Comparison of ENCODE assay signal across 25 cellular contexts in genomic region chr11:69935941-69936505, GRCh38.
"Had no signal": no experiment of that assay in that cellular context is flagged by ENCODE, and none has a peak within 500 bp of the region (broad histone marks: within the 10 kb centered on the region; RNA-seq: fewer than 3 reads in every experiment).

No MANE protein-coding gene starts in this region.

- H3K27ac ChIP-seq: neural progenitor cell, ovary, parathyroid adenoma, psoas muscle, right lobe of liver, sigmoid colon, stomach, thoracic aorta, thyroid gland, tibial nerve, upper lobe of left lung, vagina had no signal

- H3K4me1 ChIP-seq: psoas muscle, right lobe of liver had no signal

- H3K4me3 ChIP-seq: neural progenitor cell, ovary, psoas muscle, right lobe of liver, sigmoid colon, stomach, thoracic aorta, thyroid gland, tibial nerve, upper lobe of left lung, vagina had no signal

- H3K4me2 ChIP-seq: neural progenitor cell had no signal

- H3K27ac Mint-ChIP-seq: nephron; progenitor cell of endocrine pancreas; stimulated activated effector memory CD8-positive, alpha-beta T cell treated with anti-CD3 and anti-CD28 coated beads, Interleukin-12 subunit alpha, Interleukin-12 subunit beta, amount 100 ng/mL, for 72 hours; stimulated activated naive B cell treated with anti-CD40 and anti-IgM and Interleukin-4, amounts not matched to agents 10 μg/mL and 1 μg/mL and 100 μg/mL, for 72 hours; stimulated activated naive CD8-positive, alpha-beta T cell treated with anti-CD3 and anti-CD28 coated beads, Interleukin-15, Interleukin-2, amounts not matched to agents 100 ng/mL and 50 ng/mL, for 24 hours had no signal

- H3K4me3 Mint-ChIP-seq: nephron; neural progenitor cell; stimulated activated effector memory CD8-positive, alpha-beta T cell treated with anti-CD3 and anti-CD28 coated beads, Interleukin-12 subunit alpha, Interleukin-12 subunit beta, amount 100 ng/mL, for 72 hours; stimulated activated naive B cell treated with anti-CD40 and anti-IgM and Interleukin-4, amounts not matched to agents 10 μg/mL and 1 μg/mL and 100 μg/mL, for 72 hours; stimulated activated naive CD8-positive, alpha-beta T cell treated with anti-CD3 and anti-CD28 coated beads, Interleukin-15, Interleukin-2, amounts not matched to agents 100 ng/mL and 50 ng/mL, for 24 hours had no signal

- H3K36me3 ChIP-seq: neural progenitor cell, ovary, right lobe of liver, sigmoid colon, stomach, thoracic aorta, thyroid gland, tibial nerve, upper lobe of left lung, vagina had no signal

- H3K27me3 ChIP-seq: ovary, right lobe of liver, thyroid gland, upper lobe of left lung, vagina had no signal

- ATAC-seq: psoas muscle; right cardiac atrium; right lobe of liver; stimulated activated effector memory CD8-positive, alpha-beta T cell treated with anti-CD3 and anti-CD28 coated beads, Interleukin-12 subunit alpha, Interleukin-12 subunit beta, amount 100 ng/mL, for 72 hours; stimulated activated naive B cell treated with anti-CD40 and anti-IgM and Interleukin-4, amounts not matched to agents 10 μg/mL and 1 μg/mL and 100 μg/mL, for 72 hours had no signal

- H2AFZ ChIP-seq: neural progenitor cell, parathyroid adenoma had no signal

- DNase-seq: occipital lobe; ovary; psoas muscle; right cardiac atrium; sigmoid colon; small intestine; stimulated activated CD4-positive, alpha-beta T cell treated with anti-CD3 and anti-CD28 coated beads, Interleukin-15, amount 100 ng/mL, for 24 hours; stimulated activated CD4-positive, alpha-beta T cell treated with anti-CD3 and anti-CD28 coated beads, Interleukin-2, amount 100 ng/mL, for 24 hours; stimulated activated CD4-positive, alpha-beta T cell treated with anti-CD3 and anti-CD28 coated beads, Interleukin-2, amount 100 ng/mL, for 48 hours; stimulated activated CD4-positive, alpha-beta T cell treated with anti-CD3 and anti-CD28 coated beads, Interleukin-4, amount 100 ng/mL, for 24 hours; stimulated activated naive B cell treated with anti-CD40 and anti-IgM and Interleukin-4, amounts not matched to agents 10 μg/mL and 1 μg/mL and 100 μg/mL, for 72 hours; stimulated activated naive CD4-positive, alpha-beta T cell treated with Interleukin-2 at 50 U/mL for 16 hours; stomach; thyroid gland; upper lobe of left lung had no signal

- H3K4me1 Mint-ChIP-seq: stimulated activated effector memory CD8-positive, alpha-beta T cell treated with anti-CD3 and anti-CD28 coated beads, Interleukin-12 subunit alpha, Interleukin-12 subunit beta, amount 100 ng/mL, for 72 hours; stimulated activated naive B cell treated with anti-CD40 and anti-IgM and Interleukin-4, amounts not matched to agents 10 μg/mL and 1 μg/mL and 100 μg/mL, for 72 hours had no signal

- H3K36me3 Mint-ChIP-seq: neural progenitor cell; stimulated activated effector memory CD8-positive, alpha-beta T cell treated with anti-CD3 and anti-CD28 coated beads, Interleukin-12 subunit alpha, Interleukin-12 subunit beta, amount 100 ng/mL, for 72 hours; stimulated activated naive B cell treated with anti-CD40 and anti-IgM and Interleukin-4, amounts not matched to agents 10 μg/mL and 1 μg/mL and 100 μg/mL, for 72 hours had no signal

- H3K79me2 ChIP-seq: parathyroid adenoma had no signal

- H3K9me3 Mint-ChIP-seq: nephron; neural progenitor cell; stimulated activated effector memory CD8-positive, alpha-beta T cell treated with anti-CD3 and anti-CD28 coated beads, Interleukin-12 subunit alpha, Interleukin-12 subunit beta, amount 100 ng/mL, for 72 hours; stimulated activated naive CD8-positive, alpha-beta T cell treated with anti-CD3 and anti-CD28 coated beads, Interleukin-15, Interleukin-2, amounts not matched to agents 100 ng/mL and 50 ng/mL, for 24 hours had no signal

- H3K9me3 ChIP-seq: ovary, right lobe of liver, sigmoid colon, stomach, thoracic aorta, thyroid gland, upper lobe of left lung, vagina had no signal
